Comparison of ENCODE assay signal across 13 cellular contexts in genomic region chr2:238523158-238524110, GRCh38.
DNase-seq lines count a peak whose midpoint lies in the region; TF ChIP-seq lines count a peak whose summit lies in the region.
"Had no signal": no experiment of that assay in that cellular context is flagged by ENCODE, and none has a peak within 500 bp of the region (broad histone marks: within the 10 kb centered on the region; RNA-seq: fewer than 3 reads in every experiment).

No MANE protein-coding gene starts in this region.

- TF ChIP-seq CTCF in brain (conservative IDR thresholded peaks at IDR 0.05) (peak; percentile 37 to 63), type B pancreatic cell (conservative IDR thresholded peaks at IDR 0.05) (peak; percentile 61)

- H3K36me3 Mint-ChIP-seq in brain, result no peaks in the 10 kb centered on the region
- H3K36me3 Mint-ChIP-seq in type B pancreatic cell, result no peaks in the 10 kb centered on the region

- H3K9me3 Mint-ChIP-seq in brain (peaks cover 0 to 4% (median 2%) of the 10 kb centered on the region in 5 experiments), type B pancreatic cell (no peaks in the 10 kb centered on the region)
- H3K9me3 Mint-ChIP-seq: dendritic cell treated with granulocyte-macrophage colony-stimulating factor and Interleukin-4, amounts not matched to agents 40 ng/mL and 50 ng/mL, for 4 days had no signal

- H3K27me3 Mint-ChIP-seq in brain (no peaks in the 10 kb centered on the region), type B pancreatic cell (peaks cover 3% of the 10 kb centered on the region)

- DNase-seq in NCI-H510A treated with DMSO at 0.1 percent for 48 hours (lab: John Stamatoyannopoulos, UW) (peak; percentile 7), NCI-H510A (lab: John Stamatoyannopoulos, UW) (no peak), islet precursor cell (peak; percentile 77), type B pancreatic cell (ENCODE audit: extremely low spot score, unreplicated experiment) (no peak), inferior parietal cortex (ENCODE audit: extremely low spot score) (no peak), activated T-cell treated with anti-CD3 and anti-CD28 coated beads for 4 hours (no peak), NCI-H748 treated with DMSO at 0.1 percent for 48 hours (lab: John Stamatoyannopoulos, UW) (no peak)
- DNase-seq: ACHN; NCI-H1436 treated with DMSO at 0.1 percent for 48 hours; stimulated activated CD4-positive, alpha-beta T cell treated with anti-CD3 and anti-CD28 coated beads, Interleukin-2, amount 100 ng/mL, for 24 hours; trophoblast cell had no signal

- H3K4me3 Mint-ChIP-seq in brain (peak overlapping the region in 1 of 5 experiments; percentile 16), type B pancreatic cell (peak overlapping the region; percentile 28)
- H3K4me3 Mint-ChIP-seq: dendritic cell treated with granulocyte-macrophage colony-stimulating factor and Interleukin-4, amounts not matched to agents 40 ng/mL and 50 ng/mL, for 4 days had no signal

- H3K27ac Mint-ChIP-seq in brain (peak overlapping the region in 1 of 5 experiments; percentile 90), type B pancreatic cell (no peak overlapping the region)
- H3K27ac Mint-ChIP-seq: dendritic cell treated with granulocyte-macrophage colony-stimulating factor and Interleukin-4, amounts not matched to agents 40 ng/mL and 50 ng/mL, for 4 days had no signal

- H3K4me1 Mint-ChIP-seq in brain (peaks cover 22% of the 10 kb centered on the region), type B pancreatic cell (ENCODE audit: unreplicated experiment) (peaks cover 25% of the 10 kb centered on the region)

Comparison
In these comparisons a context has a peak if more than half of its experiments do, and no peak if none do; other contexts are left out.
1. DNase-seq: peak in NCI-H510A treated with DMSO at 0.1 percent for 48 hours (single experiment) and islet precursor cell (single experiment); none in NCI-H510A (single experiment), type B pancreatic cell (single experiment), inferior parietal cortex (single experiment), activated T-cell treated with anti-CD3 and anti-CD28 coated beads for 4 hours (single experiment) and NCI-H748 treated with DMSO at 0.1 percent for 48 hours (single experiment).